13 cellular contexts compared by ENCODE assay signal in the genomic region with DNA sequence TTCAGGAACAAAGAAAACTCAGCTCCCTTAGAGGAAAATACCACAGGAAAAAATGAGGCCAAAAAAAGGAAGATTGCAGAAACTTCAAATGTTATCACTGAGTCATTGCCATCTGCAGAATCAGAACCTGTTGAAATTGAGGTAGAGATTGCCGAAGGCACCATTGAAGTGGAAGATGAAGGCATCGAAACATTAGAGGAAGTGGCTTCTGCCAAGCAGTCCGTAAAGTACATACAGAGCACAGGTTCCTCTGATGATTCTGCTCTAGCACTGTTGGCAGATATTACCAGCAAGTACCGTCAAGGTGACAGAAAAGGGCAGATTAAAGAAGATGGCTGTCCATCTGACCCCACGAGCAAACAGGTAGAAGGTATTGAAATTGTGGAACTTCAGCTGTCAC. TPM values are rescaled to one million over a fixed set of nuclear protein-coding genes. Genes with fewer than 3 reads are reported as not detected.
DNase-seq lines count a peak whose midpoint lies in the region; ATAC-seq lines count a peak whose summit lies in the region.
"Had no signal": no experiment of that assay in that cellular context is flagged by ENCODE, and none has a peak within 500 bp of the region (broad histone marks: within the 10 kb centered on the region; RNA-seq: fewer than 3 reads in every experiment).

No MANE protein-coding gene starts in this region.

- in situ Hi-C loops in KBM-7 (cut with MboI; ENCODE audit: low pct_unique_long_range_greater_than_20kb, low sequenced_read_pairs), result no loop called here

- POLR2A ChIA-PET in activated CD4-positive, alpha-beta memory T cell treated with anti-CD3 and anti-CD28 coated beads for 36 hours (lab: Charles Lee), result no interaction called here
- POLR2A ChIA-PET in activated CD4-positive, alpha-beta memory T cell treated with anti-CD3 and anti-CD28 coated beads, Interleukin-2, amount 10 ng/mL, durations not matched to agents 7 days and 5 days (lab: Charles Lee), result interaction anchor here (2.3 kb wide), 1 partner anchor 40 kb away, joined by 6 read pairs; the partner anchor contains the start of gene ZNF131

- DNase-seq in activated CD4-positive, alpha-beta memory T cell treated with anti-CD3 and anti-CD28 coated beads for 36 hours, result no peak
- DNase-seq in activated CD4-positive, alpha-beta memory T cell treated with anti-CD3 and anti-CD28 coated beads, Interleukin-2, amount 10 ng/mL, durations not matched to agents 7 days and 5 days, result no peak
- DNase-seq in KBM-7, result peak; percentile 16
- DNase-seq in T-helper 2 cell treated with Interferon-gamma antibody and Interleukin-4, amounts not matched to agents 5 μg/mL and 100 μg/mL, for 36 hours (ENCODE audit: low spot score), result no peak
- DNase-seq in naive B cell, result peak; percentile 5
- no peak for DNase-seq in NCI-H1048 (lab: John Stamatoyannopoulos, UW)
- no peak for DNase-seq in kidney tubule cell (ENCODE audit: low spot score)
- DNase-seq in kidney glomerular epithelial cell (lab: John Stamatoyannopoulos, UW), result no peak
- DNase-seq: DMS53, NCI-H2107, NCI-H748 treated with DMSO at 0.1 percent for 48 hours, pancreas, Right ventricle myocardium superior had no signal

- intact Hi-C loops in activated CD4-positive, alpha-beta memory T cell treated with anti-CD3 and anti-CD28 coated beads for 36 hours (cut with micrococcal nuclease), result loop anchor here (1.0 kb wide), 1 partner anchor 56 kb away; no protein-coding TSS in a partner anchor

- H3K27ac Mint-ChIP-seq in activated CD4-positive, alpha-beta memory T cell treated with anti-CD3 and anti-CD28 coated beads for 36 hours, result peak overlapping the region; percentile 46
- no peak overlapping the region for H3K27ac Mint-ChIP-seq in activated CD4-positive, alpha-beta memory T cell treated with anti-CD3 and anti-CD28 coated beads, Interleukin-2, amount 10 ng/mL, durations not matched to agents 7 days and 5 days
- H3K27ac Mint-ChIP-seq in T-helper 2 cell treated with Interferon-gamma antibody and Interleukin-4, amounts not matched to agents 5 μg/mL and 100 μg/mL, for 36 hours, result peak overlapping the region; percentile 66
- H3K27ac Mint-ChIP-seq in naive B cell, result peak overlapping the region in 5 of 6 donors; percentile 0 to 80 (median 67)

- peaks cover 41% of the 10 kb centered on the region for H3K36me3 Mint-ChIP-seq in activated CD4-positive, alpha-beta memory T cell treated with anti-CD3 and anti-CD28 coated beads for 36 hours
- H3K36me3 Mint-ChIP-seq in activated CD4-positive, alpha-beta memory T cell treated with anti-CD3 and anti-CD28 coated beads, Interleukin-2, amount 10 ng/mL, durations not matched to agents 7 days and 5 days (ENCODE audit: low read depth), result peaks cover 50% of the 10 kb centered on the region
- peaks cover 56% of the 10 kb centered on the region for H3K36me3 Mint-ChIP-seq in T-helper 2 cell treated with Interferon-gamma antibody and Interleukin-4, amounts not matched to agents 5 μg/mL and 100 μg/mL, for 36 hours (ENCODE audit: low read depth)
- H3K36me3 Mint-ChIP-seq in naive B cell, result peaks cover 31 to 32% of the 10 kb centered on the region in 2 donors

- no peak overlapping the region for H3K4me3 Mint-ChIP-seq in activated CD4-positive, alpha-beta memory T cell treated with anti-CD3 and anti-CD28 coated beads for 36 hours
- H3K4me3 Mint-ChIP-seq in activated CD4-positive, alpha-beta memory T cell treated with anti-CD3 and anti-CD28 coated beads, Interleukin-2, amount 10 ng/mL, durations not matched to agents 7 days and 5 days, result no peak overlapping the region
- no peak overlapping the region for H3K4me3 Mint-ChIP-seq in T-helper 2 cell treated with Interferon-gamma antibody and Interleukin-4, amounts not matched to agents 5 μg/mL and 100 μg/mL, for 36 hours
- H3K4me3 Mint-ChIP-seq in naive B cell, result no peak overlapping the region

- CTCF ChIA-PET in activated CD4-positive, alpha-beta memory T cell treated with anti-CD3 and anti-CD28 coated beads for 36 hours (lab: Charles Lee), result no interaction called here
- CTCF ChIA-PET in activated CD4-positive, alpha-beta memory T cell treated with anti-CD3 and anti-CD28 coated beads, Interleukin-2, amount 10 ng/mL, durations not matched to agents 7 days and 5 days (lab: Charles Lee), result no interaction called here

- H3K27me3 Mint-ChIP-seq in activated CD4-positive, alpha-beta memory T cell treated with anti-CD3 and anti-CD28 coated beads for 36 hours, result no peaks in the 10 kb centered on the region
- H3K27me3 Mint-ChIP-seq in activated CD4-positive, alpha-beta memory T cell treated with anti-CD3 and anti-CD28 coated beads, Interleukin-2, amount 10 ng/mL, durations not matched to agents 7 days and 5 days, result no peaks in the 10 kb centered on the region
- no peaks in the 10 kb centered on the region for H3K27me3 Mint-ChIP-seq in T-helper 2 cell treated with Interferon-gamma antibody and Interleukin-4, amounts not matched to agents 5 μg/mL and 100 μg/mL, for 36 hours (ENCODE audit: low read depth)
- H3K27me3 Mint-ChIP-seq in naive B cell, result no peaks in the 10 kb centered on the region

- peaks cover 25% of the 10 kb centered on the region for H3K4me1 Mint-ChIP-seq in activated CD4-positive, alpha-beta memory T cell treated with anti-CD3 and anti-CD28 coated beads for 36 hours (ENCODE audit: low read depth)
- peaks cover 8% of the 10 kb centered on the region for H3K4me1 Mint-ChIP-seq in activated CD4-positive, alpha-beta memory T cell treated with anti-CD3 and anti-CD28 coated beads, Interleukin-2, amount 10 ng/mL, durations not matched to agents 7 days and 5 days
- peaks cover 11% of the 10 kb centered on the region for H3K4me1 Mint-ChIP-seq in T-helper 2 cell treated with Interferon-gamma antibody and Interleukin-4, amounts not matched to agents 5 μg/mL and 100 μg/mL, for 36 hours (ENCODE audit: low read depth)
- H3K4me1 Mint-ChIP-seq in naive B cell, result peaks cover 12 to 21% (median 16%) of the 10 kb centered on the region in 3 donors

- H3K9me3 Mint-ChIP-seq in activated CD4-positive, alpha-beta memory T cell treated with anti-CD3 and anti-CD28 coated beads for 36 hours, result no peaks in the 10 kb centered on the region
- no peaks in the 10 kb centered on the region for H3K9me3 Mint-ChIP-seq in activated CD4-positive, alpha-beta memory T cell treated with anti-CD3 and anti-CD28 coated beads, Interleukin-2, amount 10 ng/mL, durations not matched to agents 7 days and 5 days
- H3K9me3 Mint-ChIP-seq in T-helper 2 cell treated with Interferon-gamma antibody and Interleukin-4, amounts not matched to agents 5 μg/mL and 100 μg/mL, for 36 hours, result no peaks in the 10 kb centered on the region
- H3K9me3 Mint-ChIP-seq in naive B cell, result no peaks in the 10 kb centered on the region

- peak; percentile 48 to 55 for ATAC-seq in naive B cell (ENCODE audit: low read depth in 2 of 2)
- ATAC-seq: pancreas had no signal

RNA-seq across cellular contexts. Expression of gene NIM1K, which starts 30.8 kb away (rescaled TPM):
- under 1 TPM; 0.75 to 1.00 TPM for total RNA-seq in activated CD4-positive, alpha-beta memory T cell treated with anti-CD3 and anti-CD28 coated beads for 36 hours
- under 1 TPM; 0.73 to 0.83 TPM for total RNA-seq in activated CD4-positive, alpha-beta memory T cell treated with anti-CD3 and anti-CD28 coated beads, Interleukin-2, amount 10 ng/mL, durations not matched to agents 7 days and 5 days
- under 1 TPM in 4 of 6 donors, not detected in 2; 0.09 to 0.90 (median 0.22) TPM for polyA plus RNA-seq in naive B cell (ENCODE audit: low read depth in 6 of 6)

RNA-seq across cellular contexts. Expression of gene ZNF131, which starts 40.5 kb away (rescaled TPM):
- 10 to 100 TPM; 27.3 to 27.8 TPM for total RNA-seq in activated CD4-positive, alpha-beta memory T cell treated with anti-CD3 and anti-CD28 coated beads for 36 hours
- 10 to 100 TPM; 42.5 to 44.7 TPM for total RNA-seq in activated CD4-positive, alpha-beta memory T cell treated with anti-CD3 and anti-CD28 coated beads, Interleukin-2, amount 10 ng/mL, durations not matched to agents 7 days and 5 days
- 10 to 100 TPM; 50.0 to 70.5 (median 54.2) TPM for polyA plus RNA-seq in naive B cell (ENCODE audit: low read depth in 6 of 6)

Comparison
In these comparisons a context has a peak if more than half of its experiments do, and no peak if none do; other contexts are left out.
1. DNase-seq: peak in KBM-7 (single experiment) and naive B cell (single experiment); none in activated CD4-positive, alpha-beta memory T cell treated with anti-CD3 and anti-CD28 coated beads for 36 hours (single experiment), activated CD4-positive, alpha-beta memory T cell treated with anti-CD3 and anti-CD28 coated beads, Interleukin-2, amount 10 ng/mL, durations not matched to agents 7 days and 5 days (single experiment), T-helper 2 cell treated with Interferon-gamma antibody and Interleukin-4, amounts not matched to agents 5 μg/mL and 100 μg/mL, for 36 hours (single experiment), NCI-H1048 (single experiment), kidney tubule cell (single experiment) and kidney glomerular epithelial cell (single experiment).